In the genomic region with DNA sequence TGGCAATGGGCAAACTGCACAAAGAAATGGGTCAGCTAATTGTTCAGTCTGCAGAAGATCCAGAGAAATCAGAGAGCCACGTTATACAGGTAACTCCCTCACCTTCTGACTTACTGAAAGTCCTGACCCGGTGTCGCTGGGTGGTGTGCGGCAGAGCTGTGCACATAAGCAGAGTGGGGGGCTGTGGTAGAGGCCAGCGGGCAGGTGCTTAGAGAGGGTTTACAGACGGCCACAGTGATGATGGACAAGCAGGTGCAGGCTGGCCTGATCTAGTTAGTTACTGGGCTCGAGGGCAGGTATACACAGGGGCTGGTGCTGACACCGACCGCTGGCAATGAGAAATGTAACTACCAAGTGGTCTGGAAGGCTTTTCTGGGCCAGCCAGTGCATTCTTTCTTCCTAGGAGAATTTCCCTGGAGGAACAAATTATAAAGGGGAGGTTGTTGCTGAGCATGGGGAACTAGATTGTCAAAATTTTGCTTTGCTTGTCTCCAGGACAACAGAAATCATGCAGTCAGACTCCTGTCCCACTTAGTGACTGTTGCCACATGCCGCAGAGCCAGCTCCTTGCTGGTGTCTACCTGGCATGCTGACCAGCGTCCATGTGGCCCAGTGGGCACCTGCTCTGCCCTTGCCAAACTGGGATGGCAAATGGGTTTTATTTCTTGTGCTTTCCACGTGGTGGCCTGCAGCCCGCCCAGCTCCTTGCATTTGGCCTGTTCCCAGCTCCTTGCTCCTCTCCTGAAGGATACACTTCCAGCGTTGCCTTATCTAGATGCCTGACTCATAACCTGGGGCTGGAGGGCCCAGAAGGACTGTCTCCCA, we compare ENCODE assay signal across 12 cellular contexts. TPM values are rescaled to one million over a fixed set of nuclear protein-coding genes. Genes with fewer than 3 reads are reported as not detected.
DNase-seq lines count a peak whose midpoint lies in the region; ATAC-seq and TF ChIP-seq lines count a peak whose summit lies in the region.
"Had no signal": no experiment of that assay in that cellular context is flagged by ENCODE, and none has a peak within 500 bp of the region (broad histone marks: within the 10 kb centered on the region; RNA-seq: fewer than 3 reads in every experiment).

No MANE protein-coding gene starts in this region.

- H3K9me2 ChIP-seq in MM.1S (replicated peaks; ENCODE audit: insufficient read depth, low read length): no peaks in the 10 kb centered on the region

- no peak overlapping the region for H2AFZ ChIP-seq in KMS-11 (ENCODE audit: low read depth)
- no peak overlapping the region for H2AFZ ChIP-seq in MM.1S (ENCODE audit: low read length)

- peaks cover 55 to 76% (median 68%) of the 10 kb centered on the region in 11 experiments for H3K36me3 ChIP-seq in BLaER1 treated with 17β-estradiol and CSF1 and Interleukin-3, amounts not matched to agents 10 nM and 100 nM
- H3K36me3 ChIP-seq in KMS-11 (ENCODE audit: insufficient read depth) (peaks cover 7% of the 10 kb centered on the region; the same call in 1 of the 2 replicates), MM.1S (replicated peaks; ENCODE audit: insufficient read depth, low read length) (peaks cover 7% of the 10 kb centered on the region), MG63 (peaks cover 52% of the 10 kb centered on the region)

- H3K4me1 ChIP-seq in BLaER1 treated with 17β-estradiol and CSF1 and Interleukin-3, amounts not matched to agents 10 nM and 100 nM: peaks cover 25 to 78% (median 65%) of the 10 kb centered on the region in 10 experiments
- H3K4me1 ChIP-seq in KMS-11 (ENCODE audit: low read depth, poor library complexity, severe bottlenecking) (peaks cover 42% of the 10 kb centered on the region), MM.1S (ENCODE audit: low read length) (no peaks in the 10 kb centered on the region)

- H3F3A ChIP-seq in MM.1S (ENCODE audit: insufficient read depth, low read length): no peaks in the 10 kb centered on the region

- H3K79me2 ChIP-seq in KMS-11 (ENCODE audit: insufficient read depth, low read depth): no peaks in the 10 kb centered on the region
- H3K79me2 ChIP-seq in MM.1S (ENCODE audit: low read length): no peaks in the 10 kb centered on the region

- peaks cover 37% of the 10 kb centered on the region for H3K36me3 Mint-ChIP-seq in central memory CD8-positive, alpha-beta T cell (ENCODE audit: insufficient read depth)
- H3K36me3 Mint-ChIP-seq in natural killer cell treated with Interleukin-12 subunit alpha and Interleukin-12 subunit beta and Interleukin-15 and Interleukin-18, amount 100 ng/mL, for 72 hours: peaks cover 38% of the 10 kb centered on the region
- H3K36me3 Mint-ChIP-seq in osteocyte (ENCODE audit: unreplicated experiment): peaks cover 49% of the 10 kb centered on the region

- no peak overlapping the region; a peak in 1 of 20 replicates for H3K4me3 ChIP-seq in BLaER1 treated with 17β-estradiol and CSF1 and Interleukin-3, amounts not matched to agents 10 nM and 100 nM
- H3K4me3 ChIP-seq in KMS-11 (IDR thresholded peaks at IDR 0.05; ENCODE audit: insufficient read depth, low read depth, low read length): no peak overlapping the region
- H3K4me3 ChIP-seq in MM.1S (ENCODE audit: low read length): no peak overlapping the region
- no peak overlapping the region for H3K4me3 ChIP-seq in MG63
- H3K4me3 ChIP-seq: SJSA1 had no signal

- no peaks in the 10 kb centered on the region for H3K27me3 Mint-ChIP-seq in central memory CD8-positive, alpha-beta T cell
- H3K27me3 Mint-ChIP-seq in natural killer cell treated with Interleukin-12 subunit alpha and Interleukin-12 subunit beta and Interleukin-15 and Interleukin-18, amount 100 ng/mL, for 72 hours: no peaks in the 10 kb centered on the region
- H3K27me3 Mint-ChIP-seq in osteocyte (ENCODE audit: unreplicated experiment): no peaks in the 10 kb centered on the region

- peak overlapping the region; percentile 57 to 90 (median 69); a peak in 20 of 22 replicates for H3K4me2 ChIP-seq in BLaER1 treated with 17β-estradiol and CSF1 and Interleukin-3, amounts not matched to agents 10 nM and 100 nM
- H3K4me2 ChIP-seq in KMS-11 (no peak overlapping the region), MM.1S (ENCODE audit: low read depth, low read length) (no peak overlapping the region)

- no peaks in the 10 kb centered on the region for H3K27me3 ChIP-seq in BLaER1 treated with 17β-estradiol and CSF1 and Interleukin-3, amounts not matched to agents 10 nM and 100 nM
- H3K27me3 ChIP-seq in KMS-11 (ENCODE audit: insufficient read depth, low read depth) (no peaks in the 10 kb centered on the region), MM.1S (replicated peaks; ENCODE audit: insufficient read depth, low read length) (no peaks in the 10 kb centered on the region), MG63 (no peaks in the 10 kb centered on the region)
- H3K27me3 ChIP-seq: SJSA1 had no signal

- 0 out of 22 replicates have a peak, but pooled peaks cover 0 to 6% (median 0%) of the 10 kb centered on the region in 11 experiments for H3K9me3 ChIP-seq in BLaER1 treated with 17β-estradiol and CSF1 and Interleukin-3, amounts not matched to agents 10 nM and 100 nM (replicated peaks in 1 of 11)
- H3K9me3 ChIP-seq in MM.1S (replicated peaks; ENCODE audit: insufficient read depth, low read length) (no peaks in the 10 kb centered on the region), MG63 (no peaks in the 10 kb centered on the region)
- H3K9me3 ChIP-seq: SJSA1 had no signal

- H3K4me3 Mint-ChIP-seq in central memory CD8-positive, alpha-beta T cell: peak overlapping the region; percentile 81
- H3K4me3 Mint-ChIP-seq in natural killer cell treated with Interleukin-12 subunit alpha and Interleukin-12 subunit beta and Interleukin-15 and Interleukin-18, amount 100 ng/mL, for 72 hours: peak overlapping the region; percentile 94
- H3K4me3 Mint-ChIP-seq in osteocyte (ENCODE audit: unreplicated experiment): no peak overlapping the region

- peak overlapping the region in 9 of 11 experiments; percentile 58 to 81 (median 79); a peak in 18 of 22 replicates for H3K9ac ChIP-seq in BLaER1 treated with 17β-estradiol and CSF1 and Interleukin-3, amounts not matched to agents 10 nM and 100 nM
- no peak overlapping the region for H3K9ac ChIP-seq in KMS-11
- H3K9ac ChIP-seq in MM.1S (ENCODE audit: low read length): no peak overlapping the region

- no peaks in the 10 kb centered on the region for H3K9me3 Mint-ChIP-seq in central memory CD8-positive, alpha-beta T cell
- H3K9me3 Mint-ChIP-seq in natural killer cell treated with Interleukin-12 subunit alpha and Interleukin-12 subunit beta and Interleukin-15 and Interleukin-18, amount 100 ng/mL, for 72 hours: no peaks in the 10 kb centered on the region
- H3K9me3 Mint-ChIP-seq in osteocyte (ENCODE audit: unreplicated experiment): no peaks in the 10 kb centered on the region

- DNase-seq in central memory CD8-positive, alpha-beta T cell (ENCODE audit: low spot score in 2 of 2): no peak
- DNase-seq in natural killer cell treated with Interleukin-12 subunit alpha and Interleukin-12 subunit beta and Interleukin-15 and Interleukin-18, amount 100 ng/mL, for 72 hours (ENCODE audit: low spot score): no peak
- DNase-seq in osteocyte (ENCODE audit: extremely low spot score, unreplicated experiment) (no peak), MM.1S (no peak), MG63 (no peak)
- DNase-seq: Karpas-422, kidney had no signal

- peak overlapping the region in 10 of 11 experiments; percentile 55 to 95 (median 91); a peak in 19 of 22 replicates for H3K27ac ChIP-seq in BLaER1 treated with 17β-estradiol and CSF1 and Interleukin-3, amounts not matched to agents 10 nM and 100 nM
- H3K27ac ChIP-seq in KMS-11: peak overlapping the region; percentile 64; the same call in 1 of the 2 replicates
- no peak overlapping the region for H3K27ac ChIP-seq in MM.1S (ENCODE audit: low read length)

- peaks cover 32% of the 10 kb centered on the region for H3K4me1 Mint-ChIP-seq in central memory CD8-positive, alpha-beta T cell
- peaks cover 53 to 58% of the 10 kb centered on the region in 2 donors for H3K4me1 Mint-ChIP-seq in natural killer cell treated with Interleukin-12 subunit alpha and Interleukin-12 subunit beta and Interleukin-15 and Interleukin-18, amount 100 ng/mL, for 72 hours (ENCODE audit: low read depth in 2 of 2)
- peaks cover 13% of the 10 kb centered on the region for H3K4me1 Mint-ChIP-seq in osteocyte (ENCODE audit: unreplicated experiment)

- no peaks in the 10 kb centered on the region for H4K20me1 ChIP-seq in BLaER1 treated with 17β-estradiol and CSF1 and Interleukin-3, amounts not matched to agents 10 nM and 100 nM
- no peaks in the 10 kb centered on the region for H4K20me1 ChIP-seq in KMS-11 (ENCODE audit: insufficient read depth)
- no peaks in the 10 kb centered on the region for H4K20me1 ChIP-seq in MM.1S (ENCODE audit: insufficient read depth, low read length)

- TF ChIP-seq CTCF in KMS-11 (conservative IDR thresholded peaks at IDR 0.05; ENCODE audit: low read depth, low read length): no peak
- TF ChIP-seq CTCF in osteocyte (IDR thresholded peaks at IDR 0.05): no peak
- TF ChIP-seq CTCF in MM.1S (IDR thresholded peaks at IDR 0.05; ENCODE audit: low read length): no peak

- no peak for ATAC-seq in central memory CD8-positive, alpha-beta T cell (replicated peaks; ENCODE audit: extremely low read depth, poor library complexity, severe bottlenecking)
- ATAC-seq in natural killer cell treated with Interleukin-12 subunit alpha and Interleukin-12 subunit beta and Interleukin-15 and Interleukin-18, amount 100 ng/mL, for 72 hours: no peak
- no peak for ATAC-seq in HG03135 (IDR thresholded peaks at IDR 0.05; ENCODE audit: unreplicated experiment)
- ATAC-seq: HCT116 had no signal

- peak overlapping the region; percentile 87 for H3K27ac Mint-ChIP-seq in central memory CD8-positive, alpha-beta T cell (ENCODE audit: low read depth)
- H3K27ac Mint-ChIP-seq in natural killer cell treated with Interleukin-12 subunit alpha and Interleukin-12 subunit beta and Interleukin-15 and Interleukin-18, amount 100 ng/mL, for 72 hours: peak overlapping the region; percentile 95 to 98
- H3K27ac Mint-ChIP-seq in osteocyte (ENCODE audit: unreplicated experiment): no peak overlapping the region

RNA-seq across cellular contexts. Expression of a gene that starts 28.8 kb away (rescaled TPM):
- total RNA-seq in natural killer cell treated with Interleukin-12 subunit alpha and Interleukin-12 subunit beta and Interleukin-15 and Interleukin-18, amount 100 ng/mL, for 72 hours: 10 to 100 TPM; 46.2 to 57.7 TPM
- total RNA-seq in osteocyte: 43.1 and 50.6 TPM in 2 replicates
- 24.4 and 34.0 TPM in 2 replicates for total RNA-seq in MG63 (2014; rRNA removed; shearing (Covaris generic); ENCODE audit: low replicate concordance)

RNA-seq across cellular contexts. Expression of a gene that starts 32.8 kb away (rescaled TPM):
- total RNA-seq in natural killer cell treated with Interleukin-12 subunit alpha and Interleukin-12 subunit beta and Interleukin-15 and Interleukin-18, amount 100 ng/mL, for 72 hours: 10 to 100 TPM; 22.4 to 48.0 TPM
- total RNA-seq in osteocyte: 10.9 and 12.2 TPM in 2 replicates
- 24.4 and 28.6 TPM in 2 replicates for total RNA-seq in MG63 (2014; rRNA removed; shearing (Covaris generic); ENCODE audit: low replicate concordance)

RNA-seq across cellular contexts. Expression of a gene that starts 45.9 kb away (rescaled TPM):
- 100 to 1,000 TPM; 137 to 144 TPM for total RNA-seq in natural killer cell treated with Interleukin-12 subunit alpha and Interleukin-12 subunit beta and Interleukin-15 and Interleukin-18, amount 100 ng/mL, for 72 hours
- 76.7 and 76.9 TPM in 2 replicates for total RNA-seq in osteocyte
- total RNA-seq in MG63 (2014; rRNA removed; shearing (Covaris generic); ENCODE audit: low replicate concordance): 203 and 261 TPM in 2 replicates

RNA-seq across cellular contexts. Expression of a gene that starts 52.1 kb away (rescaled TPM):
- total RNA-seq in natural killer cell treated with Interleukin-12 subunit alpha and Interleukin-12 subunit beta and Interleukin-15 and Interleukin-18, amount 100 ng/mL, for 72 hours: 100 to 1,000 TPM; 146 to 214 TPM
- total RNA-seq in osteocyte: 146 and 147 TPM in 2 replicates
- 31.1 and 54.9 TPM in 2 replicates for total RNA-seq in MG63 (2014; rRNA removed; shearing (Covaris generic); ENCODE audit: low replicate concordance)

Comparison
In these comparisons a context has a peak if more than half of its experiments do, and no peak if none do; other contexts are left out.
1. H3K4me2 ChIP-seq: peak in BLaER1 treated with 17β-estradiol and CSF1 and Interleukin-3, amounts not matched to agents 10 nM and 100 nM (11 of 11); none in KMS-11 (single experiment) and MM.1S (single experiment).
2. H3K9ac ChIP-seq: peak in BLaER1 treated with 17β-estradiol and CSF1 and Interleukin-3, amounts not matched to agents 10 nM and 100 nM (9 of 11); none in KMS-11 (single experiment) and MM.1S (single experiment).